ENCODE assay signal across 1 cellular context in the genomic region with DNA sequence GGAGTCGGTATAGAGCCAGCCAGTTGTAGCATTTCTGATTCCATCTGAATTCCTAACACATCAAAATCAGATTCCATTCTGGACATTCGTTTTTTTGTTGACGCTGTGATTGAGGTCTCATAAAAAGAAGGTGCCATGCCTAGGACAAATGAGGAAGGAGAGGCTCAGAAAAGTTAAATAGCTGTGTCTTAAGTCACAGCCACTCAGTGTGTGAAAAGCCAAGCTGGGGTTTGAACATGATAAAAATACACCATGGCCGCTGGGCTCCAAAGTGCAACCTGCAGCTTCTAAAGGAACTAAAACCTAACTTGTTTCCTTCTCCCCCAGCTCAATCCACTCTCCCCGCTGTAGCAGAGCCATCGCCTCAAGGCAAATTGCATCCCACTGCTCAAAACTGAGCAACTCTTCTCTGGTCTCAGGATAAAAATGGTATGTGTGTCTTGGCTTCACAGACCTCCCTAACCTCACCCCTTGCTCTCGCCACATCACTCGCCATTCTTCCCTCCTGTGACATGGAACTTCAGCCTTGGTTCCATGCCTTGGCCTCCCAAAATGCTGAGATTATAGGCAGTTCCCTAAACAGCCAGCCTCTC.
TF ChIP-seq lines count a peak whose summit lies in the region.

No MANE protein-coding gene starts in this region.

TF ChIP-seq in liver, 16 proteins besides CTCF, POLR2A, EP300 and RAD21 (continued from another document):
- TF ChIP-seq HNF4A (conservative IDR thresholded peaks at IDR 0.05) (no peak), SP1 (IDR thresholded peaks at IDR 0.05) (no peak)
TF ChIP-seq in liver: peak in this region for 0.
